Comparison of ENCODE assay signal across 3 cellular contexts in genomic region chr6:105013459-105013858, GRCh38. TPM values are rescaled to one million over a fixed set of nuclear protein-coding genes. Genes with fewer than 3 reads are reported as not detected.
"Had no signal": no experiment of that assay in that cellular context is flagged by ENCODE, and none has a peak within 500 bp of the region (broad histone marks: within the 10 kb centered on the region; RNA-seq: fewer than 3 reads in every experiment).

No MANE protein-coding gene starts in this region.

RNA-seq across cellular contexts. Expression of gene LIN28B, which starts 56.6 kb away (rescaled TPM):
- total RNA-seq: Peyer's patch, Right ventricle myocardium superior, SJSA1 had no signal
